ENCODE assay signal across 22 cellular contexts in the genomic region with DNA sequence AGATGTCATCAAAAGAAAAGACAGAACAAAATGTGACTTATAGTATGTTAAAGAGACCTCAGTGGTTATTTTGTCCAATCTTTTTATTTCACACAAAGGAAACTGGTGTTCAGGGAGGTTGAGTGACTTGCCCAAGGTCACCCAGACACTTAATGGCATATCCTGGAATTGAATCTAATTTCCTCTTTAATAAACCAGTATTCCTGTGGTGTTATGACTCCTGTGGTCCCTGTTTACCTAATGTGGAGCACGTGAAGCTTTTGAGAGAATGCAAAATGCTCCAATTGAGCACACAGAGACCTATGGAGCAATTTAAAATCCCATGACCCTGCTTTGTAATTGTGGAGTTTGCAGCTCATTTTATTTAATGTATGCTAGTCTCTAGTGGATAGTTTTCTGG.
DNase-seq lines count a peak whose midpoint lies in the region; ATAC-seq, FAIRE-seq and TF ChIP-seq lines count a peak whose summit lies in the region.
"Had no signal": no experiment of that assay in that cellular context is flagged by ENCODE, and none has a peak within 500 bp of the region (broad histone marks: within the 10 kb centered on the region; RNA-seq: fewer than 3 reads in every experiment).

No MANE protein-coding gene starts in this region.

- POLR2A ChIA-PET in HepG2 (lab: Yijun Ruan, JAX), result no interaction called here

- CTCF ChIA-PET in HepG2 (lab: Yijun Ruan, JAX; ENCODE audit: low intra/inter-chr PET ratio, low total read pairs), result no interaction called here

- no peak overlapping the region for H3K4me2 ChIP-seq in HepG2 (ENCODE audit: low read depth, low read length)
- H3K4me2 ChIP-seq: BLaER1 had no signal

- no peak overlapping the region for H2AFZ ChIP-seq in HepG2 (ENCODE audit: low read length)
- H2AFZ ChIP-seq: GM23248 had no signal

- no peak for FAIRE-seq in HepG2 (lab: Jason Lieb, UNC)
- FAIRE-seq: A204.1, GM12878, GM19239, H1 had no signal

- TF ChIP-seq POLR2A in HepG2 (IDR thresholded peaks at IDR 0.05; ENCODE audit: insufficient read depth in 1 of 2, low read depth in 2 of 2, low read length in 2 of 2) (no peak), right lobe of liver (IDR thresholded peaks at IDR 0.05) (no peak), spleen (IDR thresholded peaks at IDR 0.05) (no peak)

- TF ChIP-seq RAD21 in liver (IDR thresholded peaks at IDR 0.05), result no peak
- TF ChIP-seq RAD21 in HepG2 (CRISPR knock-in tag; IDR thresholded peaks at IDR 0.05), result no peak

- H4K20me1 ChIP-seq in HepG2 (ENCODE audit: insufficient read depth, low read length), result no peaks in the 10 kb centered on the region
- H4K20me1 ChIP-seq: BLaER1 had no signal

- DNase-seq in HepG2 (ENCODE audit: low spot score) (no peak), right lobe of liver (no peak), spleen (no peak), omental fat pad (ENCODE audit: low spot score) (no peak), MV-4-11 (lab: John Stamatoyannopoulos, UW) (no peak)
- DNase-seq: Caco-2; CD4-positive, CD25-positive, alpha-beta regulatory T cell; CD8-positive, alpha-beta T cell; DMS153; DND-41; GDM1; GM23248; H7; HCEC 1CT had no signal

- H3K4me1 ChIP-seq in liver (ENCODE audit: control insufficient read depth in 4 of 4, insufficient read depth in 4 of 4, low read length in 3 of 4), result peaks cover 4 to 25% (median 15%) of the 10 kb centered on the region in 4 donors
- no peaks in the 10 kb centered on the region for H3K4me1 ChIP-seq in HepG2 (ENCODE audit: insufficient read depth, low read length)
- peaks cover 0 to 29% (median 5%) of the 10 kb centered on the region in 4 donors for H3K4me1 ChIP-seq in right lobe of liver
- peaks cover 0 to 6% (median 0%) of the 10 kb centered on the region in 6 donors for H3K4me1 ChIP-seq in spleen
- H3K4me1 ChIP-seq: BLaER1, Caco-2 had no signal

- intact Hi-C loops in HepG2 (cut with micrococcal nuclease; ENCODE audit: unreplicated experiment), result no loop called here
- intact Hi-C loops in right lobe of liver (cut with DNase I), result no loop called here
- intact Hi-C loops in spleen (cut with DNase I; ENCODE audit: low total_unique reads), result no loop called here

- ATAC-seq in HepG2 (no peak), right lobe of liver (peak in 1 of 4 donors; percentile 8), omental fat pad (ENCODE audit: low FRiP score) (no peak)
- ATAC-seq: CD8-positive, alpha-beta T cell; GM12878 had no signal

- in situ Hi-C loops in HepG2 (cut with HindIII; ENCODE audit: extremely low pct_ligation_motif_present, low pct_unique_long_range_greater_than_20kb), result no loop called here

- H3K27me3 ChIP-seq in liver (ENCODE audit: control insufficient read depth in 4 of 4, insufficient read depth in 4 of 4, low read length in 3 of 4) (no peaks in the 10 kb centered on the region), HepG2 (ENCODE audit: control insufficient read depth in 1 of 2, insufficient read depth in 2 of 2, low read length in 2 of 2) (no peaks in the 10 kb centered on the region), right lobe of liver (no peaks in the 10 kb centered on the region), spleen (replicated peaks in 1 of 7) (peaks cover 0 to 8% (median 0%) of the 10 kb centered on the region in 7 donors)
- H3K27me3 ChIP-seq: BLaER1 had no signal

- H3K4me3 ChIP-seq in liver (ENCODE audit: low read depth in 1 of 3, low read length in 3 of 3) (no peak overlapping the region), HepG2 (replicated peaks in 1 of 3; ENCODE audit: insufficient read depth in 1 of 3, low read depth in 2 of 3, low read length in 3 of 3) (no peak overlapping the region), right lobe of liver (no peak overlapping the region), spleen (no peak overlapping the region)
- H3K4me3 ChIP-seq: BLaER1, GM12878, GM23248 had no signal

- H3K9ac ChIP-seq in liver (ENCODE audit: low read depth in 1 of 2, low read length in 2 of 2) (no peak overlapping the region), HepG2 (ENCODE audit: insufficient read depth, low read depth, low read length) (no peak overlapping the region)
- H3K9ac ChIP-seq: BLaER1, GM23248 had no signal

- TF ChIP-seq EP300 in HepG2 (IDR thresholded peaks at IDR 0.05; ENCODE audit: low read depth in 2 of 2, low read length in 2 of 2) (no peak), HepG2 (CRISPR knock-in tag; IDR thresholded peaks at IDR 0.05; ENCODE audit: borderline replicate concordance) (no peak)

- no peaks in the 10 kb centered on the region for H3K79me2 ChIP-seq in HepG2 (ENCODE audit: insufficient read depth, low read length)

- H3K27ac ChIP-seq in liver (ENCODE audit: low read depth in 1 of 2, low read length in 2 of 2), result peak overlapping the region; percentile 19 to 63
- H3K27ac ChIP-seq in HepG2 (ENCODE audit: extremely low read length, insufficient read depth, low read length), result no peak overlapping the region
- H3K27ac ChIP-seq in right lobe of liver, result peak overlapping the region; percentile 26 to 46 (median 27)
- H3K27ac ChIP-seq in spleen, result peak overlapping the region in 5 of 8 donors; percentile 19 to 49 (median 40)
- H3K27ac ChIP-seq: 22Rv1, BLaER1, C4-2B, GM23248 had no signal

- H3K36me3 ChIP-seq in liver (ENCODE audit: control insufficient read depth in 4 of 4, insufficient read depth in 3 of 4, low read depth in 1 of 4, low read length in 3 of 4) (no peaks in the 10 kb centered on the region), HepG2 (replicated peaks in 1 of 2; ENCODE audit: control insufficient read depth in 1 of 2, insufficient read depth in 2 of 2, low read length in 2 of 2) (no peaks in the 10 kb centered on the region), right lobe of liver (no peaks in the 10 kb centered on the region), spleen (no peaks in the 10 kb centered on the region)
- H3K36me3 ChIP-seq: BLaER1 had no signal

- no peaks in the 10 kb centered on the region for H3K9me3 ChIP-seq in liver (ENCODE audit: control insufficient read depth in 4 of 4, low read length in 3 of 4)
- no peaks in the 10 kb centered on the region for H3K9me3 ChIP-seq in HepG2 (ENCODE audit: low read length)
- no peaks in the 10 kb centered on the region for H3K9me3 ChIP-seq in right lobe of liver
- no peaks in the 10 kb centered on the region for H3K9me3 ChIP-seq in spleen
- H3K9me3 ChIP-seq: BLaER1, Caco-2 had no signal

- no TSS peak for BruUV-seq in HepG2 (replicated peaks; lab: Mats Ljungman, UMichigan)

- WGBS in liver, result 29% methylated on average over 1 of the region's 1 CpG
- 0% methylated on average over 1 of the region's 1 CpG for WGBS in HepG2 (ENCODE audit: low lambda C conversion rate)
- WGBS in right lobe of liver (ENCODE audit: insufficient coverage, low coverage, low lambda C conversion rate, missing lambda C conversion rate), result 9% methylated on average over 1 of the region's 1 CpG
- WGBS in spleen, 5 donors, result 22 to 37% (median 28%) methylated on average over 1 of the region's 1 CpG

- TF ChIP-seq CTCF in liver (IDR thresholded peaks at IDR 0.05; ENCODE audit: low read depth, low read length, missing input control) (no peak), HepG2 (CRISPR knock-in tag; IDR thresholded peaks at IDR 0.05) (no peak), right lobe of liver (IDR thresholded peaks at IDR 0.05) (no peak), spleen (IDR thresholded peaks at IDR 0.05 in 8 of 11, conservative IDR thresholded peaks at IDR 0.05 in 3 of 11) (no peak), omental fat pad (IDR thresholded peaks at IDR 0.05) (no peak)

TF ChIP-seq in liver, 16 proteins besides CTCF, POLR2A, EP300 and RAD21 (continues in another document):
- TF ChIP-seq RXRA (IDR thresholded peaks at IDR 0.05) (no peak), HNF4G (IDR thresholded peaks at IDR 0.05) (no peak), EGR1 (IDR thresholded peaks at IDR 0.05; ENCODE audit: low read depth in 2 of 2) (no peak), FOXA2 (IDR thresholded peaks at IDR 0.05) (no peak), YY1 (IDR thresholded peaks at IDR 0.05) (no peak), FOXA1 (IDR thresholded peaks at IDR 0.05) (no peak), NR2F2 (IDR thresholded peaks at IDR 0.05) (no peak)
- TF ChIP-seq, protein P1, sequence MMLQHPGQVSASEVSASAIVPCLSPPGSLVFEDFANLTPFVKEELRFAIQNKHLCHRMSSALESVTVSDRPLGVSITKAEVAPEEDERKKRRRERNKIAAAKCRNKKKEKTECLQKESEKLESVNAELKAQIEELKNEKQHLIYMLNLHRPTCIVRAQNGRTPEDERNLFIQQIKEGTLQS (IDR thresholded peaks at IDR 0.05), result no peak
- TF ChIP-seq, protein P2, sequence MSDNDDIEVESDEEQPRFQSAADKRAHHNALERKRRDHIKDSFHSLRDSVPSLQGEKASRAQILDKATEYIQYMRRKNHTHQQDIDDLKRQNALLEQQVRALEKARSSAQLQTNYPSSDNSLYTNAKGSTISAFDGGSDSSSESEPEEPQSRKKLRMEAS (IDR thresholded peaks at IDR 0.05), result no peak

TF ChIP-seq in HepG2, 621 proteins besides CTCF, POLR2A, EP300 and RAD21 (continues in another document):
- TF ChIP-seq ZNF451 (CRISPR knock-in tag; IDR thresholded peaks at IDR 0.05) (no peak), KLF12 (CRISPR knock-in tag; IDR thresholded peaks at IDR 0.05; ENCODE audit: borderline replicate concordance) (no peak), ZNF230 (CRISPR knock-in tag; IDR thresholded peaks at IDR 0.05) (no peak), ZSCAN31 (CRISPR knock-in tag; IDR thresholded peaks at IDR 0.05; ENCODE audit: low read depth) (no peak), ZFP36L1 (CRISPR knock-in tag; IDR thresholded peaks at IDR 0.05) (no peak)
- TF ChIP-seq, protein P3, sequence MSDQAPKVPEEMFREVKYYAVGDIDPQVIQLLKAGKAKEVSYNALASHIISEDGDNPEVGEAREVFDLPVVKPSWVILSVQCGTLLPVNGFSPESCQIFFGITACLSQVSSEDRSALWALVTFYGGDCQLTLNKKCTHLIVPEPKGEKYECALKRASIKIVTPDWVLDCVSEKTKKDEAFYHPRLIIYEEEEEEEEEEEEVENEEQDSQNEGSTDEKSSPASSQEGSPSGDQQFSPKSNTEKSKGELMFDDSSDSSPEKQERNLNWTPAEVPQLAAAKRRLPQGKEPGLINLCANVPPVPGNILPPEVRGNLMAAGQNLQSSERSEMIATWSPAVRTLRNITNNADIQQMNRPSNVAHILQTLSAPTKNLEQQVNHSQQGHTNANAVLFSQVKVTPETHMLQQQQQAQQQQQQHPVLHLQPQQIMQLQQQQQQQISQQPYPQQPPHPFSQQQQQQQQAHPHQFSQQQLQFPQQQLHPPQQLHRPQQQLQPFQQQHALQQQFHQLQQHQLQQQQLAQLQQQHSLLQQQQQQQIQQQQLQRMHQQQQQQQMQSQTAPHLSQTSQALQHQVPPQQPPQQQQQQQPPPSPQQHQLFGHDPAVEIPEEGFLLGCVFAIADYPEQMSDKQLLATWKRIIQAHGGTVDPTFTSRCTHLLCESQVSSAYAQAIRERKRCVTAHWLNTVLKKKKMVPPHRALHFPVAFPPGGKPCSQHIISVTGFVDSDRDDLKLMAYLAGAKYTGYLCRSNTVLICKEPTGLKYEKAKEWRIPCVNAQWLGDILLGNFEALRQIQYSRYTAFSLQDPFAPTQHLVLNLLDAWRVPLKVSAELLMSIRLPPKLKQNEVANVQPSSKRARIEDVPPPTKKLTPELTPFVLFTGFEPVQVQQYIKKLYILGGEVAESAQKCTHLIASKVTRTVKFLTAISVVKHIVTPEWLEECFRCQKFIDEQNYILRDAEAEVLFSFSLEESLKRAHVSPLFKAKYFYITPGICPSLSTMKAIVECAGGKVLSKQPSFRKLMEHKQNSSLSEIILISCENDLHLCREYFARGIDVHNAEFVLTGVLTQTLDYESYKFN (CRISPR knock-in tag; conservative IDR thresholded peaks at IDR 0.05), result no peak
